9 cellular contexts compared by ENCODE assay signal in the genomic region with DNA sequence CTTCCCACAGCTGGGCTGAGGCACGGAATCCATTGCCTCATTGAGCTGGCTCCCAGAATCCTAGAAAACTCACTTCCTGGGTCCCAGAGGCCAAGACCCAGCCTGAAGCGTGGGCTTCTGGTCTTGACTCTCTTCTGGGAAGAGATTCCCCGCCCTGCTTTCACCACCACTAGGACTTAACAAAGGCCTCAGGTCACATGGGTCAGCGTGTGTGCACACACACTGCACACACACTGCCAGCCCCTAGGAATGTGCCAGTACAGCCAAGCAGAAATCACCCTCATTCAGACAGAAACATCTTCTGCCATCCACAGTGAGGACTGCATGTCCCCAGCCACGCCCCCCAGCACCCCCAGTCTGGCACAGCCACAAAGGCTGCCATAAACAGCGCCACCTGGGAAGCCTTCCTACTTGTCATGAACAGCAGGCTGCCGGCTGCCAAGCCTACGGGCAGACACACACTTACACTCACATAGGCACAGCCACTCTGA.
DNase-seq lines count a peak whose midpoint lies in the region; TF ChIP-seq lines count a peak whose summit lies in the region.
"Had no signal": no experiment of that assay in that cellular context is flagged by ENCODE, and none has a peak within 500 bp of the region (broad histone marks: within the 10 kb centered on the region; RNA-seq: fewer than 3 reads in every experiment).

No MANE protein-coding gene starts in this region.

- TF ChIP-seq EP300 in esophagus muscularis mucosa (IDR thresholded peaks at IDR 0.05), result peak; percentile 81

- H3K9me3 ChIP-seq in esophagus muscularis mucosa (no peaks in the 10 kb centered on the region), muscle layer of duodenum (ENCODE audit: control insufficient read depth in 1 of 2, low read length in 2 of 2) (no peaks in the 10 kb centered on the region)

- no peak overlapping the region for H3K4me3 ChIP-seq in esophagus muscularis mucosa
- H3K4me3 ChIP-seq in muscle layer of duodenum (ENCODE audit: low read depth in 1 of 2, low read length in 2 of 2), result peak overlapping the region in 1 of 2 donors; percentile 20

- no peaks in the 10 kb centered on the region for H3K27me3 ChIP-seq in esophagus muscularis mucosa
- no peaks in the 10 kb centered on the region for H3K27me3 ChIP-seq in muscle layer of duodenum (ENCODE audit: low read depth, low read length)

- intact Hi-C loops in esophagus muscularis mucosa (cut with DNase I), result no loop called here

- 36% methylated on average over 7 of the region's 8 CpGs for WGBS in esophagus muscularis mucosa

- H3K4me1 ChIP-seq in esophagus muscularis mucosa (peaks cover 98 to 100% (median 100%) of the 10 kb centered on the region in 4 donors), muscle layer of duodenum (ENCODE audit: control insufficient read depth in 1 of 2, insufficient read depth in 2 of 2, low read length in 2 of 2) (peaks cover 0 to 88% of the 10 kb centered on the region in 2 donors)

- H3K36me3 ChIP-seq in esophagus muscularis mucosa, result peaks cover 29 to 76% (median 71%) of the 10 kb centered on the region in 4 donors
- peaks cover 40 to 47% of the 10 kb centered on the region in 2 donors for H3K36me3 ChIP-seq in muscle layer of duodenum (ENCODE audit: control insufficient read depth in 1 of 2, insufficient read depth in 2 of 2, low read length in 2 of 2)

- H3K27ac ChIP-seq in esophagus muscularis mucosa (replicated peaks in 1 of 4), result peak overlapping the region; percentile 83 to 90 (median 88)
- H3K27ac ChIP-seq in muscle layer of duodenum (ENCODE audit: low read length), result peak overlapping the region; percentile 90
- H3K27ac ChIP-seq: epithelial cell of prostate had no signal

- peak; percentile 13 to 38 (median 24) for TF ChIP-seq CTCF in esophagus muscularis mucosa (IDR thresholded peaks at IDR 0.05)
- TF ChIP-seq CTCF in GM10266 (IDR thresholded peaks at IDR 0.05; ENCODE audit: control insufficient read depth, insufficient read depth, low read depth, missing control alignments), result no peak

- TF ChIP-seq POLR2A in esophagus muscularis mucosa (IDR thresholded peaks at IDR 0.05; ENCODE audit: low read depth), result no peak

- DNase-seq in AG08395 (ENCODE audit: low spot score), result peak; percentile 64
- peak; percentile 29 for DNase-seq in NCI-H510A (lab: John Stamatoyannopoulos, UW)
- DNase-seq in esophagus muscularis mucosa (ENCODE audit: extremely low spot score), result peak; percentile 96
- no peak for DNase-seq in cortex of kidney (lab: John Stamatoyannopoulos, UW)
- no peak for DNase-seq in stimulated activated naive CD4-positive, alpha-beta T cell treated with Interleukin-2 at 50 U/mL for 16 hours (lab: John Stamatoyannopoulos, UW)
- no peak for DNase-seq in activated CD4-positive, alpha-beta T cell treated with anti-CD3 and anti-CD28 coated beads, Interleukin-2, amount 50 U/mL, for 1 hour
- no peak for DNase-seq in GM10266 (ENCODE audit: extremely low spot score)

Comparison
In these comparisons a context has a peak if more than half of its experiments do, and no peak if none do; other contexts are left out.
1. DNase-seq: peak in AG08395 (single experiment), NCI-H510A (single experiment) and esophagus muscularis mucosa (single experiment); none in cortex of kidney (single experiment), stimulated activated naive CD4-positive, alpha-beta T cell treated with Interleukin-2 at 50 U/mL for 16 hours (single experiment), activated CD4-positive, alpha-beta T cell treated with anti-CD3 and anti-CD28 coated beads, Interleukin-2, amount 50 U/mL, for 1 hour (single experiment) and GM10266 (single experiment).